Comparison of ENCODE assay signal across 8 cellular contexts in genomic region chr2:132448771-132449170, GRCh38. TPM values are rescaled to one million over a fixed set of nuclear protein-coding genes. Genes with fewer than 3 reads are reported as not detected.
DNase-seq lines count a peak whose midpoint lies in the region; TF ChIP-seq lines count a peak whose summit lies in the region.

No MANE protein-coding gene starts in this region.

- H3K27me3 ChIP-seq in mammary epithelial cell (ENCODE audit: insufficient read depth, low read length), result no peaks in the 10 kb centered on the region

- no peak overlapping the region for H3K4me3 Mint-ChIP-seq in Calu3 (ENCODE audit: low read depth, unreplicated experiment)

- H4K20me1 ChIP-seq in mammary epithelial cell (ENCODE audit: insufficient read depth, low read length), result no peaks in the 10 kb centered on the region

- intact Hi-C loops in Calu3 (cut with micrococcal nuclease; ENCODE audit: unreplicated experiment) (loop anchor here (1.0 to 10.0 kb wide), 2 partner anchors 99 to 184 kb away; no protein-coding TSS in a partner anchor), mammary epithelial cell (cut with micrococcal nuclease) (loop anchor here (1.0 to 2.0 kb wide), 3 partner anchors 48 to 180 kb away; no protein-coding TSS in a partner anchor)

- no peaks in the 10 kb centered on the region for H3K4me1 ChIP-seq in mammary epithelial cell (ENCODE audit: insufficient read depth, low read length)

- no peaks in the 10 kb centered on the region for H3K36me3 Mint-ChIP-seq in Calu3 (ENCODE audit: insufficient read depth, unreplicated experiment)

- dilution Hi-C loops in mammary epithelial cell (cut with HindIII; ENCODE audit: low sequenced_read_pairs), result no loop called here

- 100% methylated on average over 4 of the region's 4 CpGs for WGBS in mammary epithelial cell (ENCODE audit: low coverage, missing lambda C conversion rate)

- CTCF ChIA-PET in Calu3 (lab: Charles Lee), result interaction anchor here (0.6 to 2.0 kb wide), 6 partner anchors 9 to 262 kb away, joined by 4 to 9 read pairs (median 6); partner anchors contain the start of gene GPR39
- CTCF ChIA-PET in mammary epithelial cell (lab: Charles Lee; ENCODE audit: low non-redundant PET), result interaction anchor here (0.6 to 1.5 kb wide), 4 partner anchors 96 to 1027 kb away, joined by 3 to 8 read pairs (median 6); no protein-coding TSS in a partner anchor
- CTCF ChIA-PET in GM10248 (lab: Yijun Ruan, JAX), result interaction anchor here (1.1 to 1.3 kb wide), 2 partner anchors 9 to 19 kb away, joined by 3 read pairs; no protein-coding TSS in a partner anchor

- no peaks in the 10 kb centered on the region for H3K9me3 ChIP-seq in mammary epithelial cell (replicated peaks; ENCODE audit: insufficient read depth, low read length)

- no peak overlapping the region for H2AFZ ChIP-seq in mammary epithelial cell (ENCODE audit: low read depth, low read length)

- H3K9ac ChIP-seq in mammary epithelial cell (ENCODE audit: insufficient read depth, low read length), result no peak overlapping the region

- peak; percentile 66 for TF ChIP-seq CTCF in Calu3 (IDR thresholded peaks at IDR 0.05; ENCODE audit: unreplicated experiment)
- TF ChIP-seq CTCF in mammary epithelial cell (conservative IDR thresholded peaks at IDR 0.05 in 1 of 2, IDR thresholded peaks at IDR 0.05 in 1 of 2; ENCODE audit: extremely low read depth in 1 of 2, insufficient read depth in 1 of 2, low read depth in 1 of 2, low read length in 2 of 2), result peak; percentile 62 to 73
- no peak for TF ChIP-seq CTCF in GM10248 (IDR thresholded peaks at IDR 0.05; ENCODE audit: control extremely low read depth, extremely low read depth, low read depth, missing control alignments)

- H3K36me3 ChIP-seq in mammary epithelial cell (ENCODE audit: insufficient read depth, low read length), result no peaks in the 10 kb centered on the region

- H3K4me3 ChIP-seq in mammary epithelial cell (replicated peaks in 1 of 3; ENCODE audit: insufficient read depth in 1 of 3, low read depth in 2 of 3, low read length in 3 of 3), result no peak overlapping the region

- H3K4me1 Mint-ChIP-seq in Calu3 (ENCODE audit: low read depth, unreplicated experiment), result peaks cover 27% of the 10 kb centered on the region

- DNase-seq in Calu3 (peak; percentile 49), MV-4-11 (lab: John Stamatoyannopoulos, UW) (peak; percentile 19), mammary epithelial cell (no peak), midbrain (lab: John Stamatoyannopoulos, UW) (peak; percentile 6), NCI-H2081 treated with DMSO at 0.1 percent for 48 hours (lab: John Stamatoyannopoulos, UW) (no peak), NCI-H146 treated with DMSO at 0.1 percent for 48 hours (lab: John Stamatoyannopoulos, UW; ENCODE audit: unreplicated experiment) (no peak), GM10248 (ENCODE audit: extremely low spot score) (no peak)
- no peak for DNase-seq in stimulated activated CD4-positive, alpha-beta T cell treated with anti-CD3 and anti-CD28 coated beads, Interleukin-15, amount 100 ng/mL, for 24 hours

- in situ Hi-C loops in mammary epithelial cell (cut with MboI; ENCODE audit: low sequenced_read_pairs in 2 of 2), result no loop called here

- POLR2A ChIA-PET in GM10248 (lab: Yijun Ruan, JAX), result no interaction called here

- H3K4me2 ChIP-seq in mammary epithelial cell (ENCODE audit: insufficient read depth, low read depth, low read length), result no peak overlapping the region

- H3K9me3 Mint-ChIP-seq in Calu3 (ENCODE audit: low read depth, unreplicated experiment), result peaks cover 3% of the 10 kb centered on the region

- no peaks in the 10 kb centered on the region for H3K27me3 Mint-ChIP-seq in Calu3 (ENCODE audit: unreplicated experiment)

- no TSS peak for BruUV-seq in Calu3 (replicated peaks; lab: Mats Ljungman, UMichigan)
- BruUV-seq in mammary epithelial cell (replicated peaks; lab: Mats Ljungman, UMichigan), result no TSS peak

- no peak overlapping the region for H3K27ac ChIP-seq in mammary epithelial cell (ENCODE audit: insufficient read depth, low read depth, low read length)

- no peak overlapping the region for H3K27ac Mint-ChIP-seq in Calu3 (ENCODE audit: unreplicated experiment)

- peaks cover 12% of the 10 kb centered on the region for H3K79me2 ChIP-seq in mammary epithelial cell (ENCODE audit: insufficient read depth, low read length)

RNA-seq across cellular contexts. Expression of gene GPR39, which starts 32.2 kb away (rescaled TPM):
- total RNA-seq in Calu3 (2022), result 24.1 and 24.9 TPM in 2 replicates
- 10 to 100 TPM in 1 of 2 donors, 1 to 10 TPM in 1; 5.7 to 10.3 TPM for total RNA-seq in mammary epithelial cell
- 15.6 TPM for polyA plus RNA-seq in mammary epithelial cell
- 23.3 TPM for polyA minus RNA-seq in mammary epithelial cell

Comparison
In these comparisons a context has a peak if more than half of its experiments do, and no peak if none do; other contexts are left out.
1. DNase-seq: peak in Calu3 (single experiment), MV-4-11 (single experiment) and midbrain (single experiment); none in mammary epithelial cell (single experiment), NCI-H2081 treated with DMSO at 0.1 percent for 48 hours (single experiment), NCI-H146 treated with DMSO at 0.1 percent for 48 hours (single experiment), GM10248 (single experiment) and stimulated activated CD4-positive, alpha-beta T cell treated with anti-CD3 and anti-CD28 coated beads, Interleukin-15, amount 100 ng/mL, for 24 hours (single experiment).